1 cellular context compared by ENCODE assay signal in the genomic region with DNA sequence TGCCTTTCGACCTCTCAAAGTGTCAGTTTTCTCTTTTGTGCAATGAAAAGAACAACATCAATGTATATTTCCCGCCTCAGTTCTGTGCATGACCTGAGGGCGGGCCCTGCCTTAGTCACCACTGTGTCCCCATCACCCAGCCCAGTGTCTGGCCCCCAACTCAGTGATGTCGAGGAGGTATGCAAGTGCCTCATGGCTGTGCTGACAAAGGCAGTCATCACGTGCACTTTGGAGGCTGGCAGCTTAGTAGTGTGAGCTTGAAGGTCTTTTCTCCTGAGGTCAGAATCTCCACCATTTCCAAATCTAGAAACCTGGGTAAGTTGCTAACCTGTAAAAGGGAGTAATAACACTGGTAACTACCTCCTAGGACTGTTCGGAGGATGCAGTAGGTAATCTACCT.
TF ChIP-seq lines count a peak whose summit lies in the region.

No MANE protein-coding gene starts in this region.

TF ChIP-seq in GM23338, 12 proteins besides CTCF, POLR2A, EP300 and RAD21 (continued from another document):
- TF ChIP-seq, protein P1, sequence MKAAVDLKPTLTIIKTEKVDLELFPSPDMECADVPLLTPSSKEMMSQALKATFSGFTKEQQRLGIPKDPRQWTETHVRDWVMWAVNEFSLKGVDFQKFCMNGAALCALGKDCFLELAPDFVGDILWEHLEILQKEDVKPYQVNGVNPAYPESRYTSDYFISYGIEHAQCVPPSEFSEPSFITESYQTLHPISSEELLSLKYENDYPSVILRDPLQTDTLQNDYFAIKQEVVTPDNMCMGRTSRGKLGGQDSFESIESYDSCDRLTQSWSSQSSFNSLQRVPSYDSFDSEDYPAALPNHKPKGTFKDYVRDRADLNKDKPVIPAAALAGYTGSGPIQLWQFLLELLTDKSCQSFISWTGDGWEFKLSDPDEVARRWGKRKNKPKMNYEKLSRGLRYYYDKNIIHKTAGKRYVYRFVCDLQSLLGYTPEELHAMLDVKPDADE (IDR thresholded peaks at IDR 0.05): no peak
- TF ChIP-seq CREB1 (CRISPR knock-in tag; IDR thresholded peaks at IDR 0.05; ENCODE audit: low read depth): no peak
- TF ChIP-seq, protein P2, sequence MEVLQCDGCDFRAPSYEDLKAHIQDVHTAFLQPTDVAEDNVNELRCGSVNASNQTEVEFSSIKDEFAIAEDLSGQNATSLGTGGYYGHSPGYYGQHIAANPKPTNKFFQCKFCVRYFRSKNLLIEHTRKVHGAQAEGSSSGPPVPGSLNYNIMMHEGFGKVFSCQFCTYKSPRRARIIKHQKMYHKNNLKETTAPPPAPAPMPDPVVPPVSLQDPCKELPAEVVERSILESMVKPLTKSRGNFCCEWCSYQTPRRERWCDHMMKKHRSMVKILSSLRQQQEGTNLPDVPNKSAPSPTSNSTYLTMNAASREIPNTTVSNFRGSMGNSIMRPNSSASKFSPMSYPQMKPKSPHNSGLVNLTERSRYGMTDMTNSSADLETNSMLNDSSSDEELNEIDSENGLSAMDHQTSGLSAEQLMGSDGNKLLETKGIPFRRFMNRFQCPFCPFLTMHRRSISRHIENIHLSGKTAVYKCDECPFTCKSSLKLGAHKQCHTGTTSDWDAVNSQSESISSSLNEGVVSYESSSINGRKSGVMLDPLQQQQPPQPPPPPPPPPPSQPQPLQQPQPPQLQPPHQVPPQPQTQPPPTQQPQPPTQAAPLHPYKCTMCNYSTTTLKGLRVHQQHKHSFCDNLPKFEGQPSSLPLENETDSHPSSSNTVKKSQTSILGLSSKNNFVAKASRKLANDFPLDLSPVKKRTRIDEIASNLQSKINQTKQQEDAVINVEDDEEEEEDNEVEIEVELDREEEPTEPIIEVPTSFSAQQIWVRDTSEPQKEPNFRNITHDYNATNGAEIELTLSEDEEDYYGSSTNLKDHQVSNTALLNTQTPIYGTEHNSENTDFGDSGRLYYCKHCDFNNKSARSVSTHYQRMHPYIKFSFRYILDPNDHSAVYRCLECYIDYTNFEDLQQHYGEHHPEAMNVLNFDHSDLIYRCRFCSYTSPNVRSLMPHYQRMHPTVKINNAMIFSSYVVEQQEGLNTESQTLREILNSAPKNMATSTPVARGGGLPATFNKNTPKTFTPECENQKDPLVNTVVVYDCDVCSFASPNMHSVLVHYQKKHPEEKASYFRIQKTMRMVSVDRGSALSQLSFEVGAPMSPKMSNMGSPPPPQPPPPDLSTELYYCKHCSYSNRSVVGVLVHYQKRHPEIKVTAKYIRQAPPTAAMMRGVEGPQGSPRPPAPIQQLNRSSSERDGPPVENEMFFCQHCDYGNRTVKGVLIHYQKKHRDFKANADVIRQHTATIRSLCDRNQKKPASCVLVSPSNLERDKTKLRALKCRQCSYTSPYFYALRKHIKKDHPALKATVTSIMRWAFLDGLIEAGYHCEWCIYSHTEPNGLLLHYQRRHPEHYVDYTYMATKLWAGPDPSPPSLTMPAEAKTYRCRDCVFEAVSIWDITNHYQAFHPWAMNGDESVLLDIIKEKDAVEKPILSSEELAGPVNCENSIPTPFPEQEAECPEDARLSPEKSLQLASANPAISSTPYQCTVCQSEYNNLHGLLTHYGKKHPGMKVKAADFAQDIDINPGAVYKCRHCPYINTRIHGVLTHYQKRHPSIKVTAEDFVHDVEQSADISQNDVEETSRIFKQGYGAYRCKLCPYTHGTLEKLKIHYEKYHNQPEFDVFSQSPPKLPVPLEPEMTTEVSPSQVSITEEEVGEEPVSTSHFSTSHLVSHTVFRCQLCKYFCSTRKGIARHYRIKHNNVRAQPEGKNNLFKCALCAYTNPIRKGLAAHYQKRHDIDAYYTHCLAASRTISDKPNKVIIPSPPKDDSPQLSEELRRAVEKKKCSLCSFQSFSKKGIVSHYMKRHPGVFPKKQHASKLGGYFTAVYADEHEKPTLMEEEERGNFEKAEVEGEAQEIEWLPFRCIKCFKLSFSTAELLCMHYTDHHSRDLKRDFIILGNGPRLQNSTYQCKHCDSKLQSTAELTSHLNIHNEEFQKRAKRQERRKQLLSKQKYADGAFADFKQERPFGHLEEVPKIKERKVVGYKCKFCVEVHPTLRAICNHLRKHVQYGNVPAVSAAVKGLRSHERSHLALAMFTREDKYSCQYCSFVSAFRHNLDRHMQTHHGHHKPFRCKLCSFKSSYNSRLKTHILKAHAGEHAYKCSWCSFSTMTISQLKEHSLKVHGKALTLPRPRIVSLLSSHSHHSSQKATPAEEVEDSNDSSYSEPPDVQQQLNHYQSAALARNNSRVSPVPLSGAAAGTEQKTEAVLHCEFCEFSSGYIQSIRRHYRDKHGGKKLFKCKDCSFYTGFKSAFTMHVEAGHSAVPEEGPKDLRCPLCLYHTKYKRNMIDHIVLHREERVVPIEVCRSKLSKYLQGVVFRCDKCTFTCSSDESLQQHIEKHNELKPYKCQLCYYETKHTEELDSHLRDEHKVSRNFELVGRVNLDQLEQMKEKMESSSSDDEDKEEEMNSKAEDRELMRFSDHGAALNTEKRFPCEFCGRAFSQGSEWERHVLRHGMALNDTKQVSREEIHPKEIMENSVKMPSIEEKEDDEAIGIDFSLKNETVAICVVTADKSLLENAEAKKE (CRISPR knock-in tag; IDR thresholded peaks at IDR 0.05): no peak
- TF ChIP-seq, protein P3, sequence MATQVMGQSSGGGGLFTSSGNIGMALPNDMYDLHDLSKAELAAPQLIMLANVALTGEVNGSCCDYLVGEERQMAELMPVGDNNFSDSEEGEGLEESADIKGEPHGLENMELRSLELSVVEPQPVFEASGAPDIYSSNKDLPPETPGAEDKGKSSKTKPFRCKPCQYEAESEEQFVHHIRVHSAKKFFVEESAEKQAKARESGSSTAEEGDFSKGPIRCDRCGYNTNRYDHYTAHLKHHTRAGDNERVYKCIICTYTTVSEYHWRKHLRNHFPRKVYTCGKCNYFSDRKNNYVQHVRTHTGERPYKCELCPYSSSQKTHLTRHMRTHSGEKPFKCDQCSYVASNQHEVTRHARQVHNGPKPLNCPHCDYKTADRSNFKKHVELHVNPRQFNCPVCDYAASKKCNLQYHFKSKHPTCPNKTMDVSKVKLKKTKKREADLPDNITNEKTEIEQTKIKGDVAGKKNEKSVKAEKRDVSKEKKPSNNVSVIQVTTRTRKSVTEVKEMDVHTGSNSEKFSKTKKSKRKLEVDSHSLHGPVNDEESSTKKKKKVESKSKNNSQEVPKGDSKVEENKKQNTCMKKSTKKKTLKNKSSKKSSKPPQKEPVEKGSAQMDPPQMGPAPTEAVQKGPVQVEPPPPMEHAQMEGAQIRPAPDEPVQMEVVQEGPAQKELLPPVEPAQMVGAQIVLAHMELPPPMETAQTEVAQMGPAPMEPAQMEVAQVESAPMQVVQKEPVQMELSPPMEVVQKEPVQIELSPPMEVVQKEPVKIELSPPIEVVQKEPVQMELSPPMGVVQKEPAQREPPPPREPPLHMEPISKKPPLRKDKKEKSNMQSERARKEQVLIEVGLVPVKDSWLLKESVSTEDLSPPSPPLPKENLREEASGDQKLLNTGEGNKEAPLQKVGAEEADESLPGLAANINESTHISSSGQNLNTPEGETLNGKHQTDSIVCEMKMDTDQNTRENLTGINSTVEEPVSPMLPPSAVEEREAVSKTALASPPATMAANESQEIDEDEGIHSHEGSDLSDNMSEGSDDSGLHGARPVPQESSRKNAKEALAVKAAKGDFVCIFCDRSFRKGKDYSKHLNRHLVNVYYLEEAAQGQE (IDR thresholded peaks at IDR 0.05; ENCODE audit: unreplicated experiment): no peak
